ENCODE assay signal across 2 cellular contexts in the genomic region with DNA sequence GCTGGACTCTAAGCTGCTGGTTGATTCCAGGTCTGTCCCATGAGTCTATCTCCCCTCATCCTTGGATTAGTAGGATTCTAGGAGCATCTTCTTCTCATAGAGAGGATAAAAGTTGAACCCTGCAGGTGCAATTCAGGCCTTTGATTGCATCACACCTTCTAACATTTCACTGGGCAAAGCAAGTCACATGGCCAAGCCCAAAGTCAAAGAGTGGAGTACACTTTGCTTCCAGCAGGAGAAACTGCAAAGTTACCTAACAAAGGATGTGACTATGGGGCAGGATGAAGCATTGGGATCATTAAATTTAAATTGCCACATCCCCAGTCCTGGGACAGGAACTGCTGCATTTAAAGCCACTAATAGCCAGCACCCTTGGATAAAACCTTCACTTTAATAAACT.
A peak's percentile ranks its signal among the peaks of the same experiment; 100 is the strongest.
TF ChIP-seq lines count a peak whose summit lies in the region.

No MANE protein-coding gene starts in this region.

TF ChIP-seq in HEK293, 187 proteins besides CTCF, POLR2A, EP300 and RAD21:
- TF ChIP-seq, protein P1, sequence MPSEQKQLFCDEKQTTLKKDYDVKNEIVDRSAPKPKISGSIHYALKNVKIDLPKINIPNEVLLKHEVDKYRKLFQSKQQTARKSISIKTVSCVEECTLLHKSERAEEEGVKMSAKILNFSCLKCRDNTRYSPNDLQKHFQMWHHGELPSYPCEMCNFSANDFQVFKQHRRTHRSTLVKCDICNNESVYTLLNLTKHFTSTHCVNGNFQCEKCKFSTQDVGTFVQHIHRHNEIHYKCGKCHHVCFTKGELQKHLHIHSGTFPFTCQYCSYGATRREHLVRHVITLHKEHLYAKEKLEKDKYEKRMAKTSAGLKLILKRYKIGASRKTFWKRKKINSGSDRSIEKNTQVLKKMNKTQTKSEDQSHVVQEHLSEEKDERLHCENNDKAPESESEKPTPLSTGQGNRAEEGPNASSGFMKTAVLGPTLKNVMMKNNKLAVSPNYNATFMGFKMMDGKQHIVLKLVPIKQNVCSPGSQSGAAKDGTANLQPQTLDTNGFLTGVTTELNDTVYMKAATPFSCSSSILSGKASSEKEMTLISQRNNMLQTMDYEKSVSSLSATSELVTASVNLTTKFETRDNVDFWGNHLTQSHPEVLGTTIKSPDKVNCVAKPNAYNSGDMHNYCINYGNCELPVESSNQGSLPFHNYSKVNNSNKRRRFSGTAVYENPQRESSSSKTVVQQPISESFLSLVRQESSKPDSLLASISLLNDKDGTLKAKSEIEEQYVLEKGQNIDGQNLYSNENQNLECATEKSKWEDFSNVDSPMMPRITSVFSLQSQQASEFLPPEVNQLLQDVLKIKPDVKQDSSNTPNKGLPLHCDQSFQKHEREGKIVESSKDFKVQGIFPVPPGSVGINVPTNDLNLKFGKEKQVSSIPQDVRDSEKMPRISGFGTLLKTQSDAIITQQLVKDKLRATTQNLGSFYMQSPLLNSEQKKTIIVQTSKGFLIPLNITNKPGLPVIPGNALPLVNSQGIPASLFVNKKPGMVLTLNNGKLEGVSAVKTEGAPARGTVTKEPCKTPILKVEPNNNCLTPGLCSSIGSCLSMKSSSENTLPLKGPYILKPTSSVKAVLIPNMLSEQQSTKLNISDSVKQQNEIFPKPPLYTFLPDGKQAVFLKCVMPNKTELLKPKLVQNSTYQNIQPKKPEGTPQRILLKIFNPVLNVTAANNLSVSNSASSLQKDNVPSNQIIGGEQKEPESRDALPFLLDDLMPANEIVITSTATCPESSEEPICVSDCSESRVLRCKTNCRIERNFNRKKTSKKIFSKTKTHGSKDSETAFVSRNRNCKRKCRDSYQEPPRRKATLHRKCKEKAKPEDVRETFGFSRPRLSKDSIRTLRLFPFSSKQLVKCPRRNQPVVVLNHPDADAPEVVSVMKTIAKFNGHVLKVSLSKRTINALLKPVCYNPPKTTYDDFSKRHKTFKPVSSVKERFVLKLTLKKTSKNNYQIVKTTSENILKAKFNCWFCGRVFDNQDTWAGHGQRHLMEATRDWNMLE (tag by site-specific recombination; conservative IDR thresholded peaks at IDR 0.05; ENCODE audit: low read depth): 0 out of 2 replicates have a peak, but pooled peaks have one; percentile 14
- TF ChIP-seq ZNF335 (tag by site-specific recombination; conservative IDR thresholded peaks at IDR 0.05) (0 out of 2 replicates have a peak, but pooled peaks have one; percentile 21), GLI2 (tag by site-specific recombination; IDR thresholded peaks at IDR 0.05; ENCODE audit: borderline replicate concordance, low read depth) (no peak)

TF ChIP-seq in WTC11, 78 proteins besides CTCF, POLR2A, EP300 and RAD21 (continued from another document):
- TF ChIP-seq, protein P2, sequence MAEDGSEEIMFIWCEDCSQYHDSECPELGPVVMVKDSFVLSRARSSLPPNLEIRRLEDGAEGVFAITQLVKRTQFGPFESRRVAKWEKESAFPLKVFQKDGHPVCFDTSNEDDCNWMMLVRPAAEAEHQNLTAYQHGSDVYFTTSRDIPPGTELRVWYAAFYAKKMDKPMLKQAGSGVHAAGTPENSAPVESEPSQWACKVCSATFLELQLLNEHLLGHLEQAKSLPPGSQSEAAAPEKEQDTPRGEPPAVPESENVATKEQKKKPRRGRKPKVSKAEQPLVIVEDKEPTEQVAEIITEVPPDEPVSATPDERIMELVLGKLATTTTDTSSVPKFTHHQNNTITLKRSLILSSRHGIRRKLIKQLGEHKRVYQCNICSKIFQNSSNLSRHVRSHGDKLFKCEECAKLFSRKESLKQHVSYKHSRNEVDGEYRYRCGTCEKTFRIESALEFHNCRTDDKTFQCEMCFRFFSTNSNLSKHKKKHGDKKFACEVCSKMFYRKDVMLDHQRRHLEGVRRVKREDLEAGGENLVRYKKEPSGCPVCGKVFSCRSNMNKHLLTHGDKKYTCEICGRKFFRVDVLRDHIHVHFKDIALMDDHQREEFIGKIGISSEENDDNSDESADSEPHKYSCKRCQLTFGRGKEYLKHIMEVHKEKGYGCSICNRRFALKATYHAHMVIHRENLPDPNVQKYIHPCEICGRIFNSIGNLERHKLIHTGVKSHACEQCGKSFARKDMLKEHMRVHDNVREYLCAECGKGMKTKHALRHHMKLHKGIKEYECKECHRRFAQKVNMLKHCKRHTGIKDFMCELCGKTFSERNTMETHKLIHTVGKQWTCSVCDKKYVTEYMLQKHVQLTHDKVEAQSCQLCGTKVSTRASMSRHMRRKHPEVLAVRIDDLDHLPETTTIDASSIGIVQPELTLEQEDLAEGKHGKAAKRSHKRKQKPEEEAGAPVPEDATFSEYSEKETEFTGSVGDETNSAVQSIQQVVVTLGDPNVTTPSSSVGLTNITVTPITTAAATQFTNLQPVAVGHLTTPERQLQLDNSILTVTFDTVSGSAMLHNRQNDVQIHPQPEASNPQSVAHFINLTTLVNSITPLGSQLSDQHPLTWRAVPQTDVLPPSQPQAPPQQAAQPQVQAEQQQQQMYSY (CRISPR knock-in tag; IDR thresholded peaks at IDR 0.05): no peak
- TF ChIP-seq GABPB1 (CRISPR knock-in tag; IDR thresholded peaks at IDR 0.05) (peak; percentile 90), ATF1 (CRISPR knock-in tag; IDR thresholded peaks at IDR 0.05) (no peak), NFATC4 (CRISPR knock-in tag; IDR thresholded peaks at IDR 0.05) (no peak), NR3C1 (CRISPR knock-in tag; conservative IDR thresholded peaks at IDR 0.05; ENCODE audit: low read depth) (no peak), ZNF396 (CRISPR knock-in tag; IDR thresholded peaks at IDR 0.05; ENCODE audit: borderline replicate concordance) (no peak), ZNF317 (CRISPR knock-in tag; IDR thresholded peaks at IDR 0.05; ENCODE audit: borderline replicate concordance, low read depth) (no peak), SMAD4 (CRISPR knock-in tag; IDR thresholded peaks at IDR 0.05) (no peak), ZNF121 (CRISPR knock-in tag; IDR thresholded peaks at IDR 0.05) (no peak), FOXP1 (CRISPR knock-in tag; IDR thresholded peaks at IDR 0.05; ENCODE audit: borderline replicate concordance) (no peak), MYBL2 (CRISPR knock-in tag; IDR thresholded peaks at IDR 0.05) (no peak), NFYB (CRISPR knock-in tag; conservative IDR thresholded peaks at IDR 0.05; ENCODE audit: low read depth) (no peak), ZBTB21 (CRISPR knock-in tag; IDR thresholded peaks at IDR 0.05; ENCODE audit: borderline replicate concordance) (no peak)
- TF ChIP-seq, protein P3, sequence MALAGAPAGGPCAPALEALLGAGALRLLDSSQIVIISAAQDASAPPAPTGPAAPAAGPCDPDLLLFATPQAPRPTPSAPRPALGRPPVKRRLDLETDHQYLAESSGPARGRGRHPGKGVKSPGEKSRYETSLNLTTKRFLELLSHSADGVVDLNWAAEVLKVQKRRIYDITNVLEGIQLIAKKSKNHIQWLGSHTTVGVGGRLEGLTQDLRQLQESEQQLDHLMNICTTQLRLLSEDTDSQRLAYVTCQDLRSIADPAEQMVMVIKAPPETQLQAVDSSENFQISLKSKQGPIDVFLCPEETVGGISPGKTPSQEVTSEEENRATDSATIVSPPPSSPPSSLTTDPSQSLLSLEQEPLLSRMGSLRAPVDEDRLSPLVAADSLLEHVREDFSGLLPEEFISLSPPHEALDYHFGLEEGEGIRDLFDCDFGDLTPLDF (CRISPR knock-in tag; IDR thresholded peaks at IDR 0.05): no peak
- TF ChIP-seq, protein P4, sequence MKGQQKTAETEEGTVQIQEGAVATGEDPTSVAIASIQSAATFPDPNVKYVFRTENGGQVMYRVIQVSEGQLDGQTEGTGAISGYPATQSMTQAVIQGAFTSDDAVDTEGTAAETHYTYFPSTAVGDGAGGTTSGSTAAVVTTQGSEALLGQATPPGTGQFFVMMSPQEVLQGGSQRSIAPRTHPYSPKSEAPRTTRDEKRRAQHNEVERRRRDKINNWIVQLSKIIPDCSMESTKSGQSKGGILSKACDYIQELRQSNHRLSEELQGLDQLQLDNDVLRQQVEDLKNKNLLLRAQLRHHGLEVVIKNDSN (CRISPR knock-in tag; IDR thresholded peaks at IDR 0.05): peak; percentile 79
- TF ChIP-seq, protein P5, sequence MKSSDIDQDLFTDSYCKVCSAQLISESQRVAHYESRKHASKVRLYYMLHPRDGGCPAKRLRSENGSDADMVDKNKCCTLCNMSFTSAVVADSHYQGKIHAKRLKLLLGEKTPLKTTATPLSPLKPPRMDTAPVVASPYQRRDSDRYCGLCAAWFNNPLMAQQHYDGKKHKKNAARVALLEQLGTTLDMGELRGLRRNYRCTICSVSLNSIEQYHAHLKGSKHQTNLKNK (CRISPR knock-in tag; IDR thresholded peaks at IDR 0.05): no peak
- TF ChIP-seq, protein P6, sequence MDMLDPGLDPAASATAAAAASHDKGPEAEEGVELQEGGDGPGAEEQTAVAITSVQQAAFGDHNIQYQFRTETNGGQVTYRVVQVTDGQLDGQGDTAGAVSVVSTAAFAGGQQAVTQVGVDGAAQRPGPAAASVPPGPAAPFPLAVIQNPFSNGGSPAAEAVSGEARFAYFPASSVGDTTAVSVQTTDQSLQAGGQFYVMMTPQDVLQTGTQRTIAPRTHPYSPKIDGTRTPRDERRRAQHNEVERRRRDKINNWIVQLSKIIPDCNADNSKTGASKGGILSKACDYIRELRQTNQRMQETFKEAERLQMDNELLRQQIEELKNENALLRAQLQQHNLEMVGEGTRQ (CRISPR knock-in tag; IDR thresholded peaks at IDR 0.05): peak; percentile 78
- TF ChIP-seq, protein P7, sequence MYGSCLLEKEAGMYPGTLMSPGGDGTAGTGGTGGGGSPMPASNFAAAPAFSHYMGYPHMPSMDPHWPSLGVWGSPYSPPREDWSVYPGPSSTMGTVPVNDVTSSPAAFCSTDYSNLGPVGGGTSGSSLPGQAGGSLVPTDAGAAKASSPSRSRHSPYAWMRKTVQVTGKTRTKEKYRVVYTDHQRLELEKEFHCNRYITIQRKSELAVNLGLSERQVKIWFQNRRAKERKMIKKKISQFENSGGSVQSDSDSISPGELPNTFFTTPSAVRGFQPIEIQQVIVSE (CRISPR knock-in tag; IDR thresholded peaks at IDR 0.05; ENCODE audit: borderline replicate concordance): no peak
- TF ChIP-seq, protein P8, sequence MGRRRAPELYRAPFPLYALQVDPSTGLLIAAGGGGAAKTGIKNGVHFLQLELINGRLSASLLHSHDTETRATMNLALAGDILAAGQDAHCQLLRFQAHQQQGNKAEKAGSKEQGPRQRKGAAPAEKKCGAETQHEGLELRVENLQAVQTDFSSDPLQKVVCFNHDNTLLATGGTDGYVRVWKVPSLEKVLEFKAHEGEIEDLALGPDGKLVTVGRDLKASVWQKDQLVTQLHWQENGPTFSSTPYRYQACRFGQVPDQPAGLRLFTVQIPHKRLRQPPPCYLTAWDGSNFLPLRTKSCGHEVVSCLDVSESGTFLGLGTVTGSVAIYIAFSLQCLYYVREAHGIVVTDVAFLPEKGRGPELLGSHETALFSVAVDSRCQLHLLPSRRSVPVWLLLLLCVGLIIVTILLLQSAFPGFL (CRISPR knock-in tag; IDR thresholded peaks at IDR 0.05; ENCODE audit: borderline replicate concordance): no peak
- TF ChIP-seq, protein P9, sequence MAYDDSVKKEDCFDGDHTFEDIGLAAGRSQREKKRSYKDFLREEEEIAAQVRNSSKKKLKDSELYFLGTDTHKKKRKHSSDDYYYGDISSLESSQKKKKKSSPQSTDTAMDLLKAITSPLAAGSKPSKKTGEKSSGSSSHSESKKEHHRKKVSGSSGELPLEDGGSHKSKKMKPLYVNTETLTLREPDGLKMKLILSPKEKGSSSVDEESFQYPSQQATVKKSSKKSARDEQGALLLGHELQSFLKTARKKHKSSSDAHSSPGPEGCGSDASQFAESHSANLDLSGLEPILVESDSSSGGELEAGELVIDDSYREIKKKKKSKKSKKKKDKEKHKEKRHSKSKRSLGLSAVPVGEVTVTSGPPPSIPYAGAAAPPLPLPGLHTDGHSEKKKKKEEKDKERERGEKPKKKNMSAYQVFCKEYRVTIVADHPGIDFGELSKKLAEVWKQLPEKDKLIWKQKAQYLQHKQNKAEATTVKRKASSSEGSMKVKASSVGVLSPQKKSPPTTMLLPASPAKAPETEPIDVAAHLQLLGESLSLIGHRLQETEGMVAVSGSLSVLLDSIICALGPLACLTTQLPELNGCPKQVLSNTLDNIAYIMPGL (CRISPR knock-in tag; IDR thresholded peaks at IDR 0.05): no peak
